10 cellular contexts compared by ENCODE assay signal in the genomic region with DNA sequence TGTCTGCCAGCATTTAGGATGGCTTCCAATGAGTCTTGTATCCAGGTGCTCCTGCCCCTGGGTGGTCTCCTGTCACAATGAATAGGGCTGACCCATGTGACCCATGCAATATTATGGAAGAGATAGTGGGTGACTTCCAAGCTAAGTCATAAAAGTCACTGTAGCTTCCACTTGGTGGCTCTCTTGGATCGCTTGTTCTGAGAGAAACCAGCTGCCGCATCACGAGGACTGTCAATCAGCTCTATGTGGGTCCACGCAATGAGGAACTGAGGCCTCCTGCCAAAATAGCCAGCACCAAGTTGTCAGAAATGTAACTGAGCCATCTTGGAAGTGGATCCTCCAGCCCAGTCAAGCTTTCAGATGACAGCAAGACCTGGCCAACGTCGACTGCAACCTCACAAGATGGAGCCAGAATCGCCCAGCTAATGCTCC. TPM values are rescaled to one million over a fixed set of nuclear protein-coding genes. Genes with fewer than 3 reads are reported as not detected.
DNase-seq lines count a peak whose midpoint lies in the region; ATAC-seq and TF ChIP-seq lines count a peak whose summit lies in the region.
"Had no signal": no experiment of that assay in that cellular context is flagged by ENCODE, and none has a peak within 500 bp of the region (broad histone marks: within the 10 kb centered on the region; RNA-seq: fewer than 3 reads in every experiment).

No MANE protein-coding gene starts in this region.

- CTCF ChIA-PET in WTC11 (lab: Charles Lee): interaction anchor here (0.7 to 4.5 kb wide), 34 partner anchors 11 to 448 kb away, joined by 3 to 74 read pairs (median 5); partner anchors contain the start of genes DBNDD2, MATN4, PIGT and SDC4

- H3K27me3 ChIP-seq in aorta (ENCODE audit: control insufficient read depth in 1 of 2, insufficient read depth in 2 of 2, low read length in 1 of 2): no peaks in the 10 kb centered on the region

- H3K4me1 ChIP-seq in aorta (ENCODE audit: control insufficient read depth in 1 of 2, insufficient read depth in 2 of 2, low read length in 2 of 2): no peaks in the 10 kb centered on the region

- no peaks in the 10 kb centered on the region for H3K9me3 ChIP-seq in aorta (ENCODE audit: control insufficient read depth, low read length)

- H3K4me1 Mint-ChIP-seq in WTC11: peaks cover 2% of the 10 kb centered on the region; the same call in 1 of the 2 replicates

- ATAC-seq in WTC11: peak; percentile 49
- no peak for ATAC-seq in aorta (ENCODE audit: low FRiP score)
- no peak for ATAC-seq in GM18907 (IDR thresholded peaks at IDR 0.05; ENCODE audit: unreplicated experiment)

- DNase-seq in DMS53 treated with DMSO at 0.1 percent for 48 hours (lab: John Stamatoyannopoulos, UW; ENCODE audit: unreplicated experiment) (peak; percentile 66), LNCaP clone FGC (ENCODE audit: low read depth) (peak; percentile 68), WTC11 (ENCODE audit: low spot score) (no peak), hippocampal formation (lab: John Stamatoyannopoulos, UW) (peak; percentile 51 to 61), aorta (peak; percentile 58 to 83), T-helper 1 cell (no peak)
- DNase-seq in stimulated activated CD4-positive, alpha-beta T cell treated with anti-CD3 and anti-CD28 coated beads, Interleukin-2, amount 100 ng/mL, for 48 hours: no peak

- POLR2A ChIA-PET in WTC11 (lab: Charles Lee): interaction anchor here (1.3 to 1.4 kb wide), 2 partner anchors 19 to 114 kb away, joined by 4 to 6 read pairs; no protein-coding TSS in a partner anchor

- H3K4me3 Mint-ChIP-seq in WTC11: no peak overlapping the region

- H3K4me3 ChIP-seq in LNCaP clone FGC (ENCODE audit: low read depth, low read length) (no peak overlapping the region), aorta (ENCODE audit: low read length in 2 of 2) (no peak overlapping the region)

- H3K9me3 Mint-ChIP-seq in WTC11: no peaks in the 10 kb centered on the region

- no peak overlapping the region for H3K27ac Mint-ChIP-seq in WTC11

- H3K36me3 ChIP-seq in aorta (ENCODE audit: control insufficient read depth in 1 of 2, insufficient read depth in 2 of 2, low read length in 1 of 2): peaks cover 0 to 5% of the 10 kb centered on the region in 2 donors

- WGBS in aorta, 2 donors: 52 to 60% methylated on average over 7 of the region's 7 CpGs

- TF ChIP-seq CTCF in LNCaP clone FGC (IDR thresholded peaks at IDR 0.05; ENCODE audit: control insufficient read depth, extremely low read depth, insufficient read depth) (peak; percentile 60), WTC11 (IDR thresholded peaks at IDR 0.05) (no peak)

- no peak overlapping the region for H3K27ac ChIP-seq in aorta (ENCODE audit: low read depth in 1 of 2, low read length in 2 of 2)

- H3K36me3 Mint-ChIP-seq in WTC11: peaks cover 5% of the 10 kb centered on the region

- no peaks in the 10 kb centered on the region for H3K27me3 Mint-ChIP-seq in WTC11 (ENCODE audit: low read depth)

- intact Hi-C loops in aorta (cut with DNase I): loop anchor here (5.0 kb wide), 3 partner anchors 34 to 49 kb away; partner anchors contain the start of gene SYS1 (in 1 of the 2)

TF ChIP-seq in WTC11, 78 proteins besides CTCF, POLR2A, EP300 and RAD21:
- TF ChIP-seq GABPB1 (CRISPR knock-in tag; IDR thresholded peaks at IDR 0.05) (peak; percentile 60; the same call in 1 of the 2 replicates), PRRX2 (CRISPR knock-in tag; IDR thresholded peaks at IDR 0.05) (no peak), TCF7 (CRISPR knock-in tag; IDR thresholded peaks at IDR 0.05; ENCODE audit: low read depth) (no peak), SOX15 (CRISPR knock-in tag; IDR thresholded peaks at IDR 0.05) (no peak)
- TF ChIP-seq, protein P1, sequence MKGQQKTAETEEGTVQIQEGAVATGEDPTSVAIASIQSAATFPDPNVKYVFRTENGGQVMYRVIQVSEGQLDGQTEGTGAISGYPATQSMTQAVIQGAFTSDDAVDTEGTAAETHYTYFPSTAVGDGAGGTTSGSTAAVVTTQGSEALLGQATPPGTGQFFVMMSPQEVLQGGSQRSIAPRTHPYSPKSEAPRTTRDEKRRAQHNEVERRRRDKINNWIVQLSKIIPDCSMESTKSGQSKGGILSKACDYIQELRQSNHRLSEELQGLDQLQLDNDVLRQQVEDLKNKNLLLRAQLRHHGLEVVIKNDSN (CRISPR knock-in tag; IDR thresholded peaks at IDR 0.05): peak; percentile 37; the same call in 1 of the 2 replicates
- TF ChIP-seq, protein P2, sequence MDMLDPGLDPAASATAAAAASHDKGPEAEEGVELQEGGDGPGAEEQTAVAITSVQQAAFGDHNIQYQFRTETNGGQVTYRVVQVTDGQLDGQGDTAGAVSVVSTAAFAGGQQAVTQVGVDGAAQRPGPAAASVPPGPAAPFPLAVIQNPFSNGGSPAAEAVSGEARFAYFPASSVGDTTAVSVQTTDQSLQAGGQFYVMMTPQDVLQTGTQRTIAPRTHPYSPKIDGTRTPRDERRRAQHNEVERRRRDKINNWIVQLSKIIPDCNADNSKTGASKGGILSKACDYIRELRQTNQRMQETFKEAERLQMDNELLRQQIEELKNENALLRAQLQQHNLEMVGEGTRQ (CRISPR knock-in tag; IDR thresholded peaks at IDR 0.05): peak; percentile 52

RNA-seq across cellular contexts. Expression of gene MATN4, which starts 14.9 kb away (rescaled TPM):
- total RNA-seq in WTC11 (2021) (1.9 to 2.5 TPM (median 2.2 TPM) in 3 replicates), aorta (under 1 TPM; 0.42 to 0.69 TPM)
- under 1 TPM in 1 of 2 donors, not detected in 1; 0.18 TPM for polyA plus RNA-seq in aorta
- total RNA-seq: HT1080 had no signal

RNA-seq across cellular contexts. Expression of gene RBPJL, which starts 16.3 kb away (rescaled TPM):
- total RNA-seq in WTC11 (2021): 0.78 to 0.85 TPM (median 0.80 TPM) in 3 replicates
- total RNA-seq in aorta: not detected
- under 1 TPM; 0.08 to 0.38 TPM for polyA plus RNA-seq in aorta
- total RNA-seq: HT1080, subcutaneous adipose tissue had no signal

RNA-seq across cellular contexts. Expression of gene SDC4, which starts 25.3 kb away (rescaled TPM):
- total RNA-seq in WTC11 (2021) (64.0 to 69.6 TPM (median 69.5 TPM) in 3 replicates), aorta (100 to 1,000 TPM in 1 of 2 donors, 10 to 100 TPM in 1; 51.2 to 114 TPM)
- 10 to 100 TPM; 19.2 to 50.6 TPM for polyA plus RNA-seq in aorta

RNA-seq across cellular contexts. Expression of gene SYS1, which starts 40.0 kb away (rescaled TPM):
- 15.4 to 20.1 TPM (median 16.4 TPM) in 3 replicates for total RNA-seq in WTC11 (2021)
- total RNA-seq in aorta: 10 to 100 TPM; 20.3 to 25.0 TPM
- polyA plus RNA-seq in aorta: 10 to 100 TPM; 14.3 to 14.4 TPM

RNA-seq across cellular contexts. Expression of gene TP53TG5, which starts 55.2 kb away (rescaled TPM):
- total RNA-seq in WTC11 (2021) (0.37 to 0.85 TPM in 2 of 3 replicates, not detected in the other), aorta (under 1 TPM; 0.66 to 0.91 TPM)
- not detected for polyA plus RNA-seq in aorta
- total RNA-seq: HT1080 had no signal

Comparison
In these comparisons a context has a peak if more than half of its experiments do, and no peak if none do; other contexts are left out.
1. DNase-seq: peak in DMS53 treated with DMSO at 0.1 percent for 48 hours (single experiment), LNCaP clone FGC (single experiment), hippocampal formation (2 of 2) and aorta (2 of 2); none in WTC11 (single experiment), T-helper 1 cell (0 of 5) and stimulated activated CD4-positive, alpha-beta T cell treated with anti-CD3 and anti-CD28 coated beads, Interleukin-2, amount 100 ng/mL, for 48 hours (0 of 2).